16 cellular contexts compared by ENCODE assay signal in genomic region chr14:39228509-39229221, GRCh38. TPM values are rescaled to one million over a fixed set of nuclear protein-coding genes. Genes with fewer than 3 reads are reported as not detected.
DNase-seq lines count a peak whose midpoint lies in the region; ATAC-seq and TF ChIP-seq lines count a peak whose summit lies in the region.
"Had no signal": no experiment of that assay in that cellular context is flagged by ENCODE, and none has a peak within 500 bp of the region (broad histone marks: within the 10 kb centered on the region; RNA-seq: fewer than 3 reads in every experiment).

No MANE protein-coding gene starts in this region.

- WGBS in hepatocyte (ENCODE audit: low lambda C conversion rate, missing lambda C conversion rate) = 77% methylated on average over 11 of the region's 11 CpGs
- 71 to 82% methylated on average over 11 of the region's 11 CpGs for WGBS in heart right ventricle, 2 donors

- H2AFZ ChIP-seq in GM23338 (peak overlapping the region; percentile 84; the same call in 1 of the 2 replicates), hepatocyte (no peak overlapping the region)

- H3K4me1 Mint-ChIP-seq in CD4-positive, CD25-positive, alpha-beta regulatory T cell = peaks cover 5 to 24% (median 18%) of the 10 kb centered on the region in 4 donors
- no peaks in the 10 kb centered on the region; the same call in 2 of the 3 replicates for H3K4me1 Mint-ChIP-seq in GM23338
- H3K4me1 Mint-ChIP-seq in activated CD8-positive, alpha-beta T cell treated with anti-CD3 and anti-CD28 coated beads, Interleukin-2, amount 10 ng/mL, durations not matched to agents 7 days and 5 days (ENCODE audit: low read depth) = peaks cover 54% of the 10 kb centered on the region
- H3K4me1 Mint-ChIP-seq: stimulated activated naive B cell treated with anti-CD40 and anti-IgM and Interleukin-4, amounts not matched to agents 10 μg/mL and 1 μg/mL and 100 μg/mL, for 72 hours had no signal

- no peaks in the 10 kb centered on the region for H3K9me3 Mint-ChIP-seq in CD4-positive, CD25-positive, alpha-beta regulatory T cell
- no peaks in the 10 kb centered on the region; the same call in 2 of the 3 replicates for H3K9me3 Mint-ChIP-seq in GM23338
- no peaks in the 10 kb centered on the region for H3K9me3 Mint-ChIP-seq in activated CD8-positive, alpha-beta T cell treated with anti-CD3 and anti-CD28 coated beads, Interleukin-2, amount 10 ng/mL, durations not matched to agents 7 days and 5 days (ENCODE audit: insufficient read depth)
- H3K9me3 Mint-ChIP-seq: brain; stimulated activated naive B cell treated with anti-CD40 and anti-IgM and Interleukin-4, amounts not matched to agents 10 μg/mL and 1 μg/mL and 100 μg/mL, for 72 hours had no signal

- H3K4me2 ChIP-seq in GM23338 = no peak overlapping the region
- H3K4me2 ChIP-seq in hepatocyte = peak overlapping the region; percentile 54

- no peak overlapping the region for H3K4me3 ChIP-seq in CD4-positive, CD25-positive, alpha-beta regulatory T cell (ENCODE audit: low read depth, low read length)
- H3K4me3 ChIP-seq in GM23338 (no peak overlapping the region), hepatocyte (no peak overlapping the region), heart right ventricle (no peak overlapping the region)
- H3K4me3 ChIP-seq: psoas muscle had no signal

- H3K9me2 ChIP-seq in GM23338 (ENCODE audit: insufficient read depth) (no peaks in the 10 kb centered on the region), hepatocyte (replicated peaks; ENCODE audit: insufficient read depth) (no peaks in the 10 kb centered on the region)

- intact Hi-C loops in heart right ventricle (cut with DNase I) = no loop called here

- H4K20me1 ChIP-seq in GM23338 (replicated peaks; ENCODE audit: insufficient read depth) = no peaks in the 10 kb centered on the region
- H4K20me1 ChIP-seq in hepatocyte (ENCODE audit: insufficient read depth, poor library complexity, severe bottlenecking) = no peaks in the 10 kb centered on the region

- no peaks in the 10 kb centered on the region for H3K4me1 ChIP-seq in CD4-positive, CD25-positive, alpha-beta regulatory T cell (ENCODE audit: control insufficient read depth, insufficient read depth, low read length, poor library complexity, severe bottlenecking)
- no peaks in the 10 kb centered on the region for H3K4me1 ChIP-seq in GM23338 (ENCODE audit: insufficient read depth)
- peaks cover 16% of the 10 kb centered on the region for H3K4me1 ChIP-seq in hepatocyte (ENCODE audit: insufficient read depth)
- peaks cover 0 to 30% (median 0%) of the 10 kb centered on the region in 9 donors for H3K4me1 ChIP-seq in heart right ventricle

- POLR2A ChIA-PET in activated CD8-positive, alpha-beta T cell treated with anti-CD3 and anti-CD28 coated beads, Interleukin-2, amount 10 ng/mL, durations not matched to agents 7 days and 5 days (lab: Charles Lee) = interaction anchor here (0.6 to 5.2 kb wide), 14 partner anchors 38 to 207 kb away, joined by 3 to 42 read pairs (median 4); partner anchors contain the start of genes FBXO33, GEMIN2, PNN and TRAPPC6B

- no peak overlapping the region for H3K4me3 Mint-ChIP-seq in CD4-positive, CD25-positive, alpha-beta regulatory T cell
- H3K4me3 Mint-ChIP-seq in GM23338 = no peak overlapping the region
- peak overlapping the region; percentile 49 for H3K4me3 Mint-ChIP-seq in activated CD8-positive, alpha-beta T cell treated with anti-CD3 and anti-CD28 coated beads, Interleukin-2, amount 10 ng/mL, durations not matched to agents 7 days and 5 days
- H3K4me3 Mint-ChIP-seq: brain; stimulated activated naive B cell treated with anti-CD40 and anti-IgM and Interleukin-4, amounts not matched to agents 10 μg/mL and 1 μg/mL and 100 μg/mL, for 72 hours had no signal

- H3K27ac Mint-ChIP-seq in CD4-positive, CD25-positive, alpha-beta regulatory T cell = peak overlapping the region; percentile 42 to 96 (median 87)
- H3K27ac Mint-ChIP-seq in GM23338 = no peak overlapping the region
- H3K27ac Mint-ChIP-seq in activated CD8-positive, alpha-beta T cell treated with anti-CD3 and anti-CD28 coated beads, Interleukin-2, amount 10 ng/mL, durations not matched to agents 7 days and 5 days = peak overlapping the region; percentile 95
- H3K27ac Mint-ChIP-seq: brain; stimulated activated naive B cell treated with anti-CD40 and anti-IgM and Interleukin-4, amounts not matched to agents 10 μg/mL and 1 μg/mL and 100 μg/mL, for 72 hours had no signal

- H3K27me3 ChIP-seq in CD4-positive, CD25-positive, alpha-beta regulatory T cell (ENCODE audit: control insufficient read depth, insufficient read depth, low read length) = no peaks in the 10 kb centered on the region
- H3K27me3 ChIP-seq in GM23338 (ENCODE audit: insufficient read depth) = no peaks in the 10 kb centered on the region
- no peaks in the 10 kb centered on the region for H3K27me3 ChIP-seq in hepatocyte
- no peaks in the 10 kb centered on the region for H3K27me3 ChIP-seq in heart right ventricle

- H3K27me3 Mint-ChIP-seq in CD4-positive, CD25-positive, alpha-beta regulatory T cell = no peaks in the 10 kb centered on the region
- no peaks in the 10 kb centered on the region for H3K27me3 Mint-ChIP-seq in GM23338 (ENCODE audit: insufficient read depth, low read depth, poor library complexity)
- no peaks in the 10 kb centered on the region for H3K27me3 Mint-ChIP-seq in activated CD8-positive, alpha-beta T cell treated with anti-CD3 and anti-CD28 coated beads, Interleukin-2, amount 10 ng/mL, durations not matched to agents 7 days and 5 days (ENCODE audit: low read depth)

- no peaks in the 10 kb centered on the region for H3K36me3 ChIP-seq in CD4-positive, CD25-positive, alpha-beta regulatory T cell (ENCODE audit: control insufficient read depth, insufficient read depth, low read length)
- no peaks in the 10 kb centered on the region for H3K36me3 ChIP-seq in GM23338 (ENCODE audit: insufficient read depth)
- H3K36me3 ChIP-seq in hepatocyte (replicated peaks; ENCODE audit: insufficient read depth, low read depth) = no peaks in the 10 kb centered on the region
- no peaks in the 10 kb centered on the region for H3K36me3 ChIP-seq in heart right ventricle

- no peaks in the 10 kb centered on the region for H3F3A ChIP-seq in GM23338 (replicated peaks; ENCODE audit: low read depth)

- H3K9me3 ChIP-seq in CD4-positive, CD25-positive, alpha-beta regulatory T cell (ENCODE audit: control insufficient read depth in 2 of 2, low read length in 2 of 2) = no peaks in the 10 kb centered on the region
- H3K9me3 ChIP-seq in hepatocyte (ENCODE audit: low read depth) (no peaks in the 10 kb centered on the region), heart right ventricle (no peaks in the 10 kb centered on the region)
- H3K9me3 ChIP-seq: psoas muscle had no signal

- no peak for ATAC-seq in CD4-positive, CD25-positive, alpha-beta regulatory T cell (ENCODE audit: low read depth in 2 of 2)
- ATAC-seq in GM23338 (no peak), GM21825 (IDR thresholded peaks at IDR 0.05; ENCODE audit: unreplicated experiment) (no peak), heart right ventricle (no peak)
- ATAC-seq in activated CD8-positive, alpha-beta T cell treated with anti-CD3 and anti-CD28 coated beads, Interleukin-2, amount 10 ng/mL, durations not matched to agents 7 days and 5 days = no peak
- ATAC-seq: psoas muscle; stimulated activated naive B cell treated with anti-CD40 and anti-IgM and Interleukin-4, amounts not matched to agents 10 μg/mL and 1 μg/mL and 100 μg/mL, for 72 hours had no signal

- CTCF ChIA-PET in activated CD8-positive, alpha-beta T cell treated with anti-CD3 and anti-CD28 coated beads, Interleukin-2, amount 10 ng/mL, durations not matched to agents 7 days and 5 days (lab: Charles Lee) = interaction anchor here (0.8 to 3.8 kb wide), 6 partner anchors 23 to 236 kb away, joined by 3 to 37 read pairs (median 4); partner anchors contain the start of genes FBXO33 and TRAPPC6B

- TF ChIP-seq CTCF in GM23338 (conservative IDR thresholded peaks at IDR 0.05; ENCODE audit: low read depth in 2 of 2) = no peak
- no peak for TF ChIP-seq CTCF in hepatocyte (IDR thresholded peaks at IDR 0.05; ENCODE audit: poor library complexity)
- TF ChIP-seq CTCF in heart right ventricle (IDR thresholded peaks at IDR 0.05) = no peak

- no peak for DNase-seq in CD4-positive, CD25-positive, alpha-beta regulatory T cell
- DNase-seq in GM23338 (ENCODE audit: low spot score) = no peak
- no peak for DNase-seq in activated CD8-positive, alpha-beta T cell treated with anti-CD3 and anti-CD28 coated beads, Interleukin-2, amount 10 ng/mL, durations not matched to agents 7 days and 5 days
- no peak for DNase-seq in hepatocyte (ENCODE audit: low spot score)
- no peak for DNase-seq in NCI-H2107 (lab: John Stamatoyannopoulos, UW)
- DNase-seq in islet precursor cell = no peak
- no peak for DNase-seq in heart right ventricle
- DNase-seq: AML-193; foreskin melanocyte; NCI-H146; NCI-H510A treated with DMSO at 0.1 percent for 48 hours; psoas muscle; stimulated activated naive B cell treated with anti-CD40 and anti-IgM and Interleukin-4, amounts not matched to agents 10 μg/mL and 1 μg/mL and 100 μg/mL, for 72 hours had no signal

- no peak overlapping the region for H3K27ac ChIP-seq in CD4-positive, CD25-positive, alpha-beta regulatory T cell (ENCODE audit: insufficient read depth, low read length, poor library complexity, severe bottlenecking)
- H3K27ac ChIP-seq in GM23338 (ENCODE audit: low read depth) = no peak overlapping the region
- peak overlapping the region; percentile 93 for H3K27ac ChIP-seq in hepatocyte
- peak overlapping the region in 1 of 10 donors; percentile 52 for H3K27ac ChIP-seq in heart right ventricle
- H3K27ac ChIP-seq: psoas muscle, RWPE1 had no signal

- no peaks in the 10 kb centered on the region for H3K36me3 Mint-ChIP-seq in CD4-positive, CD25-positive, alpha-beta regulatory T cell
- H3K36me3 Mint-ChIP-seq in GM23338 (ENCODE audit: low read depth) = no peaks in the 10 kb centered on the region
- peaks cover 2% of the 10 kb centered on the region for H3K36me3 Mint-ChIP-seq in activated CD8-positive, alpha-beta T cell treated with anti-CD3 and anti-CD28 coated beads, Interleukin-2, amount 10 ng/mL, durations not matched to agents 7 days and 5 days (ENCODE audit: low read depth)
- H3K36me3 Mint-ChIP-seq: brain; stimulated activated naive B cell treated with anti-CD40 and anti-IgM and Interleukin-4, amounts not matched to agents 10 μg/mL and 1 μg/mL and 100 μg/mL, for 72 hours had no signal

- H3K79me2 ChIP-seq in GM23338 (replicated peaks; ENCODE audit: insufficient read depth) = no peaks in the 10 kb centered on the region
- H3K79me2 ChIP-seq in hepatocyte = no peaks in the 10 kb centered on the region

RNA-seq across cellular contexts. Expression of gene MIA2, which starts 5.0 kb away (rescaled TPM):
- 24.5 TPM for total RNA-seq in CD4-positive, CD25-positive, alpha-beta regulatory T cell
- 10 to 100 TPM; 21.1 to 26.2 (median 21.7) TPM for polyA plus RNA-seq in CD4-positive, CD25-positive, alpha-beta regulatory T cell
- total RNA-seq in GM23338 (2014; rRNA removed; shearing (Covaris generic)) = 8.5 and 10.9 TPM in 2 replicates
- polyA plus RNA-seq in GM23338 (2016; fragmentation: Nextera tagmentation; extraction: Ambion mirVana) (8.6 and 9.5 TPM in 2 replicates), hepatocyte (43.9 and 45.9 TPM in 2 replicates), heart right ventricle (10 to 100 TPM in 1 of 2 donors, 1 to 10 TPM in 1; 8.0 to 34.6 TPM)
- total RNA-seq in activated CD8-positive, alpha-beta T cell treated with anti-CD3 and anti-CD28 coated beads, Interleukin-2, amount 10 ng/mL, durations not matched to agents 7 days and 5 days = 10 to 100 TPM; 18.6 to 21.2 TPM
- total RNA-seq in hepatocyte (86.0 and 93.6 TPM in 2 replicates), heart right ventricle (10 to 100 TPM; 17.8 to 34.2 (median 22.3) TPM)

RNA-seq across cellular contexts. Expression of gene PNN, which starts 53.6 kb away (rescaled TPM):
- total RNA-seq in CD4-positive, CD25-positive, alpha-beta regulatory T cell = 126 TPM
- polyA plus RNA-seq in CD4-positive, CD25-positive, alpha-beta regulatory T cell = 10 to 100 TPM; 13.3 to 20.3 (median 16.3) TPM
- 60.0 and 69.8 TPM in 2 replicates for total RNA-seq in GM23338 (2014; rRNA removed; shearing (Covaris generic))
- 275 and 325 TPM in 2 replicates for polyA plus RNA-seq in GM23338 (2016; fragmentation: Nextera tagmentation; extraction: Ambion mirVana)
- total RNA-seq in activated CD8-positive, alpha-beta T cell treated with anti-CD3 and anti-CD28 coated beads, Interleukin-2, amount 10 ng/mL, durations not matched to agents 7 days and 5 days = 100 to 1,000 TPM in 1 of 2 experiments, 10 to 100 TPM in 1; 94.1 to 103 TPM
- total RNA-seq in hepatocyte = 30.9 and 34.8 TPM in 2 replicates
- polyA plus RNA-seq in hepatocyte = 49.3 and 89.1 TPM in 2 replicates
- 10 to 100 TPM; 16.8 to 31.0 (median 20.5) TPM for total RNA-seq in heart right ventricle
- polyA plus RNA-seq in heart right ventricle = 10 to 100 TPM; 18.9 to 54.4 TPM

RNA-seq across cellular contexts. Expression of gene TRAPPC6B, which starts 58.5 kb away (rescaled TPM):
- 18.5 TPM for total RNA-seq in CD4-positive, CD25-positive, alpha-beta regulatory T cell
- polyA plus RNA-seq in CD4-positive, CD25-positive, alpha-beta regulatory T cell = 10 to 100 TPM; 11.8 to 17.9 (median 14.9) TPM
- total RNA-seq in GM23338 (2014; rRNA removed; shearing (Covaris generic)) = 20.2 and 27.7 TPM in 2 replicates
- polyA plus RNA-seq in GM23338 (2016; fragmentation: Nextera tagmentation; extraction: Ambion mirVana) (14.8 and 17.2 TPM in 2 replicates), hepatocyte (12.4 and 14.3 TPM in 2 replicates), heart right ventricle (10 to 100 TPM in 1 of 2 donors, 1 to 10 TPM in 1; 7.7 to 10.3 TPM)
- 10 to 100 TPM; 25.8 to 26.1 TPM for total RNA-seq in activated CD8-positive, alpha-beta T cell treated with anti-CD3 and anti-CD28 coated beads, Interleukin-2, amount 10 ng/mL, durations not matched to agents 7 days and 5 days
- total RNA-seq in hepatocyte (27.2 and 30.3 TPM in 2 replicates), heart right ventricle (10 to 100 TPM; 19.5 to 30.0 (median 25.0) TPM)
